16 cellular contexts compared by ENCODE assay signal in genomic region chr18:8231316-8231715, GRCh38.
A peak's percentile ranks its signal among the peaks of the same experiment; 100 is the strongest.
DNase-seq lines count a peak whose midpoint lies in the region; ATAC-seq and TF ChIP-seq lines count a peak whose summit lies in the region.
"Had no signal": no experiment of that assay in that cellular context is flagged by ENCODE, and none has a peak within 500 bp of the region (broad histone marks: within the 10 kb centered on the region; RNA-seq: fewer than 3 reads in every experiment).

No MANE protein-coding gene starts in this region.

- H3K4me2 ChIP-seq in trophoblast cell (ENCODE audit: low read length): no peak overlapping the region
- H3K4me2 ChIP-seq: A549, GM23338 had no signal

- H2BK12ac ChIP-seq in trophoblast cell (ENCODE audit: low read length): no peak overlapping the region

- no peak overlapping the region for H2BK5ac ChIP-seq in trophoblast cell (ENCODE audit: low read depth, low read length, poor library complexity)

- H2BK120ac ChIP-seq in trophoblast cell (ENCODE audit: insufficient read depth, low read length, poor library complexity): no peak overlapping the region

- H3K23ac ChIP-seq in trophoblast cell (ENCODE audit: low read length): no peak overlapping the region

- no peaks in the 10 kb centered on the region for H3K79me2 ChIP-seq in trophoblast cell (ENCODE audit: control insufficient read depth, insufficient read depth, low read length, poor library complexity)

- no peak overlapping the region for H3K9ac ChIP-seq in trophoblast cell (ENCODE audit: low read length)

- no peak overlapping the region for H4K8ac ChIP-seq in trophoblast cell (ENCODE audit: low read depth, low read length)

- H3K4ac ChIP-seq in trophoblast cell (ENCODE audit: low read depth, low read length): no peak overlapping the region

- H3K27ac ChIP-seq in trophoblast cell (ENCODE audit: low read depth, low read length): no peak overlapping the region
- H3K27ac ChIP-seq: 22Rv1, A549, C4-2B, HL-60 had no signal

- no peaks in the 10 kb centered on the region for H3K27me3 ChIP-seq in trophoblast cell (ENCODE audit: insufficient read depth, low read length)

- intact Hi-C loops in Right ventricle myocardium inferior (cut with DNase I): no loop called here
- intact Hi-C loops in Right ventricle myocardium superior (cut with DNase I): no loop called here

- H3K4me1 ChIP-seq in trophoblast cell (ENCODE audit: control insufficient read depth in 1 of 2, insufficient read depth in 2 of 2, low read length in 2 of 2): peaks cover 0 to 8% of the 10 kb centered on the region in 2 experiments
- H3K4me1 ChIP-seq: A549, Caco-2 had no signal

- no peak for TF ChIP-seq CTCF in fibroblast of the aortic adventitia (IDR thresholded peaks at IDR 0.05; ENCODE audit: insufficient read depth, low read length)

- no CpG with 5 or more reads among the region's 5 CpGs for WGBS in trophoblast cell (ENCODE audit: extremely low coverage, insufficient coverage, insufficient read length)

- DNase-seq in Right ventricle myocardium inferior (ENCODE audit: missing footprints): no peak
- DNase-seq in Right ventricle myocardium superior: no peak
- peak; percentile 68 for DNase-seq in fibroblast of the aortic adventitia (ENCODE audit: low read depth)
- DNase-seq in trophoblast cell: no peak
- no peak for DNase-seq in GM03348 (ENCODE audit: low spot score)
- no peak for DNase-seq in stimulated activated CD4-positive, alpha-beta T cell treated with anti-CD3 and anti-CD28 coated beads, Interleukin-2, amount 100 ng/mL, for 24 hours
- no peak for DNase-seq in SKM-1 (lab: John Stamatoyannopoulos, UW; ENCODE audit: unreplicated experiment)
- DNase-seq: AML-193; Caco-2; CD4-positive, alpha-beta T cell; HCEC 1CT had no signal

- no peak overlapping the region for H2AK5ac ChIP-seq in trophoblast cell (ENCODE audit: low read length)

- H3K14ac ChIP-seq in trophoblast cell (ENCODE audit: low read length): peak overlapping the region; percentile 44

- no peaks in the 10 kb centered on the region for H3K79me1 ChIP-seq in trophoblast cell (ENCODE audit: low read length)

- no peak overlapping the region for H4K12ac ChIP-seq in trophoblast cell (ENCODE audit: low read depth, low read length)

- ATAC-seq in Right ventricle myocardium inferior: peak; percentile 16
- no peak for ATAC-seq in Right ventricle myocardium superior (ENCODE audit: poor library complexity)
- ATAC-seq: A549, GM23338 had no signal

- peaks cover 2% of the 10 kb centered on the region for H3K9me3 ChIP-seq in trophoblast cell (ENCODE audit: insufficient read depth, low read depth, low read length)
- H3K9me3 ChIP-seq: A549 had no signal

- H3K4me3 ChIP-seq in fibroblast of the aortic adventitia (ENCODE audit: low read depth, low read length): no peak overlapping the region
- no peak overlapping the region for H3K4me3 ChIP-seq in trophoblast cell (ENCODE audit: low read depth, low read length)
- H3K4me3 ChIP-seq: A549, GM23338 had no signal

- H2AFZ ChIP-seq in trophoblast cell (ENCODE audit: insufficient read depth, low read length, poor library complexity): no peak overlapping the region
- H2AFZ ChIP-seq: GM23338 had no signal

- H3K18ac ChIP-seq in trophoblast cell (ENCODE audit: low read length): no peak overlapping the region

- no peak overlapping the region for H4K91ac ChIP-seq in trophoblast cell (ENCODE audit: low read depth, low read length)

- no peaks in the 10 kb centered on the region for H3K36me3 ChIP-seq in trophoblast cell (ENCODE audit: control insufficient read depth in 1 of 2, insufficient read depth in 2 of 2, low read length in 2 of 2)
